Comparison of ENCODE assay signal across 9 cellular contexts in the genomic region with DNA sequence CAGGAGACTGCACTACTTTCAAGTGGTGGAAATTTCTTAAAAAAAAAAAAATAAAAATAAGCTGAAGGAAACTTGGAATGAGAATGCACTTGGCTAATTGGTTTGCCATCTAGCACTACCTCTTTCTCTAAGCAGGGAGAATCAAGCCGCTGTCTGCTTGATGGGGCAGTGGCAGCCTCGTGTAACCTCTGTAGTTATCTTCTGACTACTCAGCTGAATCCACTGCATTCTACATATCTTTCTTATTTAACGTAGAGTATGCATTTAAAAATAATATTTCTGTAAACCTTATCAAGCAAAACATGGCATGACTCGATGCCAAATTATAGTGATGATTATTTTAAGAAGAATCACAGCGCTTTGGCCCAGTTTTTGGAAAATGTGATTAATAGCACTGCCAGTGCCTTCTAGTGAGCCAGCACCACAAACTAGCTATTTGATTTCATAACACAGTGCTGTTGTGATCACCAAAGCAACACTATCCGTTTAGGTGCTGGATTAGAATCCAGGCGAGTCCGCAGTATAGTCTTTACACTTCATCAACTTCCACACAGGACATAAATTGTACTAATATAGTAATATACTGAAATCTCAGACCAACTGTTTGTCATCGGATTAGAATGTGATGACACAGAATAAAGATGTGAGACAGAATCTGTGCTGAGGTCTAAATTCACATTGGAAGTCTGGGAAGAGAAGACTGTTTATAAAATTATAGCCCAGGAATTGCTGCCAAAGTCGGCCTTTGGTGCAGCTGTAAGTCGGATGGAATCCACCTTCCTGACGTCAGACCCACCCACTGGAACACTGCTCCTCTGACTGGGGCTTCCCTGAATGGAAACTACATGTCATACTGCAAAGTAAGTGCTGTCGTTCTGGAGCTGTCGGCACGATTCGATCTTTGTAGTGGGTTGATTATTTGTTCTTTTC.
A peak's percentile ranks its signal among the peaks of the same experiment; 100 is the strongest.
DNase-seq lines count a peak whose midpoint lies in the region; ATAC-seq, FAIRE-seq and TF ChIP-seq lines count a peak whose summit lies in the region.
"Had no signal": no experiment of that assay in that cellular context is flagged by ENCODE, and none has a peak within 500 bp of the region (broad histone marks: within the 10 kb centered on the region; RNA-seq: fewer than 3 reads in every experiment).

No MANE protein-coding gene starts in this region.

- H3K79me2 ChIP-seq in HepG2 (ENCODE audit: insufficient read depth, low read length) = no peaks in the 10 kb centered on the region

- no peak overlapping the region for H3K27ac Mint-ChIP-seq in endothelial cell (ENCODE audit: unreplicated experiment)
- H3K27ac Mint-ChIP-seq: activated CD4-positive, alpha-beta memory T cell treated with anti-CD3 and anti-CD28 coated beads, Interleukin-2, amount 10 ng/mL, durations not matched to agents 7 days and 5 days had no signal

- no peaks in the 10 kb centered on the region for H3K36me3 Mint-ChIP-seq in endothelial cell (ENCODE audit: low read depth, unreplicated experiment)

- H3K27me3 Mint-ChIP-seq in endothelial cell (ENCODE audit: unreplicated experiment) = no peaks in the 10 kb centered on the region
- H3K27me3 Mint-ChIP-seq: activated CD4-positive, alpha-beta memory T cell treated with anti-CD3 and anti-CD28 coated beads, Interleukin-2, amount 10 ng/mL, durations not matched to agents 7 days and 5 days had no signal

- TF ChIP-seq RAD21 in HepG2 (CRISPR knock-in tag; IDR thresholded peaks at IDR 0.05) = no peak

- POLR2A ChIA-PET in HepG2 (lab: Yijun Ruan, JAX) = no interaction called here

- H3K9me3 Mint-ChIP-seq in endothelial cell (ENCODE audit: unreplicated experiment) = no peaks in the 10 kb centered on the region

- no peak for FAIRE-seq in HepG2 (lab: Jason Lieb, UNC)

- no peak overlapping the region for H3K4me3 Mint-ChIP-seq in endothelial cell (ENCODE audit: unreplicated experiment)
- H3K4me3 Mint-ChIP-seq: activated CD4-positive, alpha-beta memory T cell treated with anti-CD3 and anti-CD28 coated beads, Interleukin-2, amount 10 ng/mL, durations not matched to agents 7 days and 5 days had no signal

- in situ Hi-C loops in HepG2 (cut with HindIII; ENCODE audit: extremely low pct_ligation_motif_present, low pct_unique_long_range_greater_than_20kb) (no loop called here), transverse colon (cut with MboI; ENCODE audit: low pct_ligation_motif_present in 1 of 4, low pct_unique_long_range_greater_than_20kb in 1 of 4, low sequenced_read_pairs in 3 of 4) (loop anchor here in 1 of 4 donors (25.0 kb wide), 1 partner anchor 823 kb away; a partner anchor contains a TSS)

- H2AFZ ChIP-seq in HepG2 (ENCODE audit: low read length) = no peak overlapping the region

- H3K9ac ChIP-seq in colonic mucosa (ENCODE audit: low read depth in 2 of 2, low read length in 2 of 2) = no peak overlapping the region
- no peak overlapping the region for H3K9ac ChIP-seq in HepG2 (ENCODE audit: insufficient read depth, low read depth, low read length)

- H3K9me3 ChIP-seq in MG63 = no peaks in the 10 kb centered on the region
- H3K9me3 ChIP-seq in colonic mucosa = no peaks in the 10 kb centered on the region
- H3K9me3 ChIP-seq in HepG2 (ENCODE audit: low read length) = no peaks in the 10 kb centered on the region
- no peaks in the 10 kb centered on the region for H3K9me3 ChIP-seq in transverse colon

- H3K27me3 ChIP-seq in MG63 (no peaks in the 10 kb centered on the region), colonic mucosa (no peaks in the 10 kb centered on the region), HepG2 (ENCODE audit: control insufficient read depth in 1 of 2, insufficient read depth in 2 of 2, low read length in 2 of 2) (no peaks in the 10 kb centered on the region), transverse colon (no peaks in the 10 kb centered on the region)

- no peak overlapping the region for H3K4me2 ChIP-seq in HepG2 (ENCODE audit: low read depth, low read length)

- ATAC-seq in HepG2 (no peak), HG03442 (IDR thresholded peaks at IDR 0.05; ENCODE audit: unreplicated experiment) (no peak)

- TF ChIP-seq POLR2A in HepG2 (IDR thresholded peaks at IDR 0.05; ENCODE audit: insufficient read depth in 1 of 2, low read depth in 2 of 2, low read length in 2 of 2) (no peak), transverse colon (IDR thresholded peaks at IDR 0.05) (no peak)

- H4K20me1 ChIP-seq in HepG2 (ENCODE audit: insufficient read depth, low read length) = no peaks in the 10 kb centered on the region

- H3K4me3 ChIP-seq in MG63 (peak overlapping the region; percentile 3; the same call in 1 of the 2 replicates), colonic mucosa (no peak overlapping the region), HepG2 (replicated peaks in 1 of 3; ENCODE audit: insufficient read depth in 1 of 3, low read depth in 2 of 3, low read length in 3 of 3) (no peak overlapping the region), transverse colon (no peak overlapping the region)

- no peaks in the 10 kb centered on the region for H3K4me1 Mint-ChIP-seq in endothelial cell (ENCODE audit: unreplicated experiment)
- H3K4me1 Mint-ChIP-seq: activated CD4-positive, alpha-beta memory T cell treated with anti-CD3 and anti-CD28 coated beads, Interleukin-2, amount 10 ng/mL, durations not matched to agents 7 days and 5 days had no signal

- WGBS in HepG2 (ENCODE audit: low lambda C conversion rate) = 37% methylated on average over 16 of the region's 16 CpGs
- WGBS in transverse colon (ENCODE audit: low coverage in 1 of 2), 2 donors = 51 to 60% methylated on average over 15 to 16 of the region's 16 CpGs

- intact Hi-C loops in colonic mucosa (cut with DNase I) = no loop called here
- intact Hi-C loops in HepG2 (cut with micrococcal nuclease; ENCODE audit: unreplicated experiment) = no loop called here
- intact Hi-C loops in transverse colon (cut with DNase I; ENCODE audit: low total_unique reads) = loop anchor here (5.0 kb wide), 1 partner anchor 402 kb away; no protein-coding TSS in a partner anchor

- H3K4me1 ChIP-seq in colonic mucosa = no peaks in the 10 kb centered on the region
- no peaks in the 10 kb centered on the region for H3K4me1 ChIP-seq in HepG2 (ENCODE audit: insufficient read depth, low read length)
- no peaks in the 10 kb centered on the region for H3K4me1 ChIP-seq in transverse colon

- no peak for TF ChIP-seq EP300 in HepG2 (IDR thresholded peaks at IDR 0.05; ENCODE audit: low read depth in 2 of 2, low read length in 2 of 2)
- TF ChIP-seq EP300 in HepG2 (CRISPR knock-in tag; IDR thresholded peaks at IDR 0.05; ENCODE audit: borderline replicate concordance) = no peak
- peak; percentile 89 for TF ChIP-seq EP300 in transverse colon (IDR thresholded peaks at IDR 0.05; ENCODE audit: low read depth)

- DNase-seq in MG63 (peak; percentile 96), colonic mucosa (peak; percentile 46), HepG2 (ENCODE audit: low spot score) (no peak), transverse colon (peak; percentile 56), ecto neural progenitor cell (ENCODE audit: low spot score) (no peak), endothelial cell (ENCODE audit: low spot score) (no peak), NCI-H1105 (lab: John Stamatoyannopoulos, UW) (no peak)
- DNase-seq: activated CD4-positive, alpha-beta memory T cell treated with anti-CD3 and anti-CD28 coated beads, Interleukin-2, amount 10 ng/mL, durations not matched to agents 7 days and 5 days had no signal

- H3K36me3 ChIP-seq in MG63 (no peaks in the 10 kb centered on the region), colonic mucosa (no peaks in the 10 kb centered on the region), HepG2 (replicated peaks in 1 of 2; ENCODE audit: control insufficient read depth in 1 of 2, insufficient read depth in 2 of 2, low read length in 2 of 2) (no peaks in the 10 kb centered on the region), transverse colon (no peaks in the 10 kb centered on the region)

- BruUV-seq in HepG2 (replicated peaks; lab: Mats Ljungman, UMichigan) = no TSS peak

- H3K27ac ChIP-seq in colonic mucosa (peak overlapping the region; percentile 48), HepG2 (ENCODE audit: extremely low read length, insufficient read depth, low read length) (no peak overlapping the region), transverse colon (peak overlapping the region; percentile 70 to 84 (median 79))

- CTCF ChIA-PET in HepG2 (lab: Yijun Ruan, JAX; ENCODE audit: low intra/inter-chr PET ratio, low total read pairs) = no interaction called here

- no peak for TF ChIP-seq CTCF in colonic mucosa (IDR thresholded peaks at IDR 0.05)
- TF ChIP-seq CTCF in HepG2 (CRISPR knock-in tag; IDR thresholded peaks at IDR 0.05) = no peak
- no peak for TF ChIP-seq CTCF in transverse colon (IDR thresholded peaks at IDR 0.05)
- TF ChIP-seq CTCF in endothelial cell (IDR thresholded peaks at IDR 0.05; ENCODE audit: unreplicated experiment) = no peak

TF ChIP-seq in HepG2, 621 proteins besides CTCF, POLR2A, EP300 and RAD21 (continues in another document):
- TF ChIP-seq CREB1 (IDR thresholded peaks at IDR 0.05) = peak; percentile 55
- no peak for TF ChIP-seq CREB1 (CRISPR knock-in tag; IDR thresholded peaks at IDR 0.05)

Comparison
In these comparisons a context has a peak if more than half of its experiments do, and no peak if none do; other contexts are left out.
1. DNase-seq: peak in MG63 (single experiment), colonic mucosa (single experiment) and transverse colon (single experiment); none in HepG2 (single experiment), ecto neural progenitor cell (single experiment), endothelial cell (single experiment) and NCI-H1105 (single experiment).